13 cellular contexts compared by ENCODE assay signal in genomic region chr19:38721977-38722773, GRCh38. TPM values are rescaled to one million over a fixed set of nuclear protein-coding genes. Genes with fewer than 3 reads are reported as not detected.
DNase-seq lines count a peak whose midpoint lies in the region; ATAC-seq and TF ChIP-seq lines count a peak whose summit lies in the region.
"Had no signal": no experiment of that assay in that cellular context is flagged by ENCODE, and none has a peak within 500 bp of the region (broad histone marks: within the 10 kb centered on the region; RNA-seq: fewer than 3 reads in every experiment).

No MANE protein-coding gene starts in this region.

- H3K4me1 ChIP-seq in esophagus squamous epithelium = peaks cover 9 to 65% (median 19%) of the 10 kb centered on the region in 3 donors
- H3K4me1 ChIP-seq in mesodermal cell (ENCODE audit: control insufficient read depth, insufficient read depth, low read length, poor library complexity, severe bottlenecking) = peaks cover 48% of the 10 kb centered on the region
- no peaks in the 10 kb centered on the region for H3K4me1 ChIP-seq in naive thymus-derived CD4-positive, alpha-beta T cell (ENCODE audit: control insufficient read depth in 2 of 2, insufficient read depth in 2 of 2, low read length in 2 of 2)

- CTCF ChIA-PET in naive thymus-derived CD4-positive, alpha-beta T cell (lab: Charles Lee) = interaction anchor here (0.5 to 0.6 kb wide), 2 partner anchors 20 to 144 kb away, joined by 3 read pairs; no protein-coding TSS in a partner anchor

- H3K4me1 Mint-ChIP-seq in naive thymus-derived CD4-positive, alpha-beta T cell = peaks cover 0 to 8% (median 0%) of the 10 kb centered on the region in 7 donors

- peaks cover 0 to 10% (median 0%) of the 10 kb centered on the region in 5 donors for H3K36me3 Mint-ChIP-seq in naive thymus-derived CD4-positive, alpha-beta T cell

- H3K9me3 Mint-ChIP-seq in naive thymus-derived CD4-positive, alpha-beta T cell = no peaks in the 10 kb centered on the region

- H3K27me3 Mint-ChIP-seq in naive thymus-derived CD4-positive, alpha-beta T cell = no peaks in the 10 kb centered on the region

- POLR2A ChIA-PET in naive thymus-derived CD4-positive, alpha-beta T cell (lab: Charles Lee) = no interaction called here

- H3K9me3 ChIP-seq in esophagus squamous epithelium = no peaks in the 10 kb centered on the region
- H3K9me3 ChIP-seq in mesodermal cell (ENCODE audit: control insufficient read depth, low read length) = no peaks in the 10 kb centered on the region
- no peaks in the 10 kb centered on the region for H3K9me3 ChIP-seq in naive thymus-derived CD4-positive, alpha-beta T cell (ENCODE audit: control insufficient read depth in 2 of 3, low read length in 3 of 3)

- TF ChIP-seq CTCF in esophagus squamous epithelium (IDR thresholded peaks at IDR 0.05) = no peak

- peaks cover 77 to 100% (median 77%) of the 10 kb centered on the region in 3 donors for H3K36me3 ChIP-seq in esophagus squamous epithelium
- H3K36me3 ChIP-seq in mesodermal cell (ENCODE audit: control insufficient read depth, insufficient read depth, low read length) = peaks cover 96% of the 10 kb centered on the region
- peaks cover 0 to 76% (median 0%) of the 10 kb centered on the region in 3 experiments for H3K36me3 ChIP-seq in naive thymus-derived CD4-positive, alpha-beta T cell (ENCODE audit: control insufficient read depth in 2 of 3, insufficient read depth in 3 of 3, low read length in 3 of 3)

- H3K27me3 ChIP-seq in esophagus squamous epithelium = no peaks in the 10 kb centered on the region
- H3K27me3 ChIP-seq in naive thymus-derived CD4-positive, alpha-beta T cell (ENCODE audit: control insufficient read depth in 2 of 2, insufficient read depth in 2 of 2, low read length in 2 of 2) = no peaks in the 10 kb centered on the region

- no peak for TF ChIP-seq POLR2A in esophagus squamous epithelium (IDR thresholded peaks at IDR 0.05)

- H3K4me3 ChIP-seq in esophagus squamous epithelium = no peak overlapping the region
- H3K4me3 ChIP-seq in mesodermal cell (ENCODE audit: extremely low read depth, insufficient read depth, low read length, poor library complexity, severe bottlenecking) = no peak overlapping the region
- no peak overlapping the region for H3K4me3 ChIP-seq in naive thymus-derived CD4-positive, alpha-beta T cell (ENCODE audit: low read length)

- peak; percentile 85 for DNase-seq in NCI-H2227 treated with DMSO at 0.1 percent for 48 hours (lab: John Stamatoyannopoulos, UW)
- no peak for DNase-seq in esophagus squamous epithelium (lab: John Stamatoyannopoulos, UW)
- peak; percentile 32 to 93 (median 81) for DNase-seq in substantia nigra (lab: John Stamatoyannopoulos, UW)
- DNase-seq in NCI-H187 treated with DMSO at 0.1 percent for 48 hours (lab: John Stamatoyannopoulos, UW) = no peak
- no peak for DNase-seq in activated naive CD4-positive, alpha-beta T cell treated with Interleukin-2 at 50 U/mL for 16 hours
- DNase-seq in naive thymus-derived CD4-positive, alpha-beta T cell = no peak
- DNase-seq: activated CD4-positive, CD25-positive, alpha-beta regulatory T cell; activated naive CD4-positive, alpha-beta T cell treated with anti-CD3 and anti-CD28 coated beads, Interleukin-2, amount 50 U/mL, for 16 hours; COR-L47 had no signal

- no peak overlapping the region for H3K4me3 Mint-ChIP-seq in naive thymus-derived CD4-positive, alpha-beta T cell

- intact Hi-C loops in esophagus squamous epithelium (cut with DNase I) = no loop called here
- intact Hi-C loops in naive thymus-derived CD4-positive, alpha-beta T cell (cut with micrococcal nuclease) = no loop called here

- H3K27ac Mint-ChIP-seq in naive thymus-derived CD4-positive, alpha-beta T cell = no peak overlapping the region

- ATAC-seq in naive thymus-derived CD4-positive, alpha-beta T cell = no peak
- ATAC-seq in GM21529 (IDR thresholded peaks at IDR 0.05; ENCODE audit: unreplicated experiment) = no peak
- ATAC-seq: esophagus mucosa had no signal

- WGBS in esophagus squamous epithelium, 2 donors = 51 to 52% methylated on average over 7 to 9 of the region's 17 CpGs
- 73 to 81% methylated on average over 12 to 13 of the region's 17 CpGs for WGBS in mesodermal cell (ENCODE audit: insufficient coverage in 2 of 2), 2 experiments

- H3K27ac ChIP-seq in esophagus squamous epithelium (peak overlapping the region; percentile 22 to 84 (median 78)), mesodermal cell (ENCODE audit: low read depth, low read length, severe bottlenecking) (peak overlapping the region; percentile 88), substantia nigra (ENCODE audit: low read depth, low read length, poor library complexity, severe bottlenecking) (peak overlapping the region; percentile 99)
- no peak overlapping the region for H3K27ac ChIP-seq in naive thymus-derived CD4-positive, alpha-beta T cell (ENCODE audit: low read depth, low read length)

RNA-seq across cellular contexts. Expression of gene CAPN12, which starts 22.1 kb away (rescaled TPM):
- 1 to 10 TPM; 1.5 to 4.2 (median 1.8) TPM for total RNA-seq in esophagus squamous epithelium
- polyA plus RNA-seq in mesodermal cell (2013, experiment 1 of 2) = 4.4 TPM
- polyA plus RNA-seq in mesodermal cell (2013, experiment 2 of 2) = 3.0 TPM
- total RNA-seq in naive thymus-derived CD4-positive, alpha-beta T cell = 1 to 10 TPM; 2.5 to 5.1 (median 2.7) TPM
- polyA plus RNA-seq in naive thymus-derived CD4-positive, alpha-beta T cell = under 1 TPM in 1 of 2 donors, not detected in 1; 0.84 TPM

RNA-seq across cellular contexts. Expression of gene LGALS7, which starts 51.1 kb away (rescaled TPM):
- total RNA-seq in esophagus squamous epithelium = 100 to 1,000 TPM in 2 of 4 donors, 10 to 100 TPM in 1, 1 to 10 TPM in 1; 7.1 to 266 (median 114) TPM
- not detected for polyA plus RNA-seq in mesodermal cell (2013, experiment 1 of 2)
- not detected for polyA plus RNA-seq in mesodermal cell (2013, experiment 2 of 2)
- total RNA-seq in naive thymus-derived CD4-positive, alpha-beta T cell = not detected
- polyA plus RNA-seq in naive thymus-derived CD4-positive, alpha-beta T cell = not detected
- total RNA-seq: mononuclear cell had no signal

Comparison
In these comparisons a context has a peak if more than half of its experiments do, and no peak if none do; other contexts are left out.
1. DNase-seq: peak in NCI-H2227 treated with DMSO at 0.1 percent for 48 hours (single experiment) and substantia nigra (49 of 49); none in esophagus squamous epithelium (single experiment), NCI-H187 treated with DMSO at 0.1 percent for 48 hours (single experiment), activated naive CD4-positive, alpha-beta T cell treated with Interleukin-2 at 50 U/mL for 16 hours (single experiment) and naive thymus-derived CD4-positive, alpha-beta T cell (0 of 9).
2. RNA of gene LGALS7, which starts 51.1 kb away (total RNA-seq): 7.1 to 266 TPM in esophagus squamous epithelium; not detected in naive thymus-derived CD4-positive, alpha-beta T cell; every median in the first group is over 4 times any median in the second.